ENCODE assay signal across 17 cellular contexts in the genomic region with DNA sequence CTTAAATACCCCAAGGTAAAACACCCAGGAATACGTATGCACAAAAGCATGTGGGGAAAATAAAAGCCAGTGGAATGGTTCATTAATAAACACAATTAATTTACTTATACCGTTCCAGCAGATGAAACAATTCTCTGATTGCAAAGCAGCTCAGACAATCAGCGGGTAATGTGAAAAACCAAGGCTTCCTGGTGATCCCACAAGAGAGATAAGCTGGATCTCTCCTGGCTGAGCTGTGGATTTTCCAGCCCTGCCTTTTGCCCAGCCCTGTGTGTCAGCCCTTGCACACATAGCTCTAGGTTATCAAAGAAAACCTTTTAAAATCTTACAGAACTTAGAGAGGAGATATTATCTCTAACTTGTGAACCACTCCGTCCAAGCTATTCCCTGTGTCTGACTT.
DNase-seq lines count a peak whose midpoint lies in the region; ATAC-seq and TF ChIP-seq lines count a peak whose summit lies in the region.
"Had no signal": no experiment of that assay in that cellular context is flagged by ENCODE, and none has a peak within 500 bp of the region (broad histone marks: within the 10 kb centered on the region; RNA-seq: fewer than 3 reads in every experiment).

No MANE protein-coding gene starts in this region.

- H3K36me3 Mint-ChIP-seq in GM23338 (ENCODE audit: low read depth): peaks cover 46% of the 10 kb centered on the region
- H3K36me3 Mint-ChIP-seq: CD4-positive, alpha-beta memory T cell had no signal

- no peaks in the 10 kb centered on the region for H3K4me1 Mint-ChIP-seq in GM23338
- H3K4me1 Mint-ChIP-seq: CD4-positive, alpha-beta memory T cell had no signal

- intact Hi-C loops in PC-9 (cut with micrococcal nuclease; ENCODE audit: unreplicated experiment): no loop called here

- H3K27me3 ChIP-seq in BE2C: no peaks in the 10 kb centered on the region
- H3K27me3 ChIP-seq in PC-9 (ENCODE audit: insufficient read depth, low read depth): no peaks in the 10 kb centered on the region
- no peaks in the 10 kb centered on the region for H3K27me3 ChIP-seq in WERI-Rb-1 (ENCODE audit: insufficient read depth, low read depth, severe bottlenecking)
- H3K27me3 ChIP-seq in GM23338 (ENCODE audit: insufficient read depth): no peaks in the 10 kb centered on the region

- H3K79me2 ChIP-seq in PC-9 (ENCODE audit: low read depth) (no peaks in the 10 kb centered on the region), GM23338 (replicated peaks; ENCODE audit: insufficient read depth) (no peaks in the 10 kb centered on the region)

- no peaks in the 10 kb centered on the region for H4K20me1 ChIP-seq in PC-9 (ENCODE audit: insufficient read depth)
- H4K20me1 ChIP-seq in GM23338 (replicated peaks; ENCODE audit: insufficient read depth): no peaks in the 10 kb centered on the region

- no peaks in the 10 kb centered on the region for H3K9me3 ChIP-seq in BE2C
- H3K9me3 ChIP-seq in PC-9 (ENCODE audit: insufficient read depth, low read depth): no peaks in the 10 kb centered on the region
- H3K9me3 ChIP-seq in WERI-Rb-1 (ENCODE audit: severe bottlenecking): no peaks in the 10 kb centered on the region
- H3K9me3 ChIP-seq: A549 had no signal

- H3K36me3 ChIP-seq in BE2C: no peaks in the 10 kb centered on the region
- H3K36me3 ChIP-seq in PC-9 (ENCODE audit: low read depth): no peaks in the 10 kb centered on the region
- no peaks in the 10 kb centered on the region for H3K36me3 ChIP-seq in WERI-Rb-1
- no peaks in the 10 kb centered on the region; the same call in none of the 2 replicates for H3K36me3 ChIP-seq in GM23338 (ENCODE audit: insufficient read depth)

- H3F3A ChIP-seq in PC-9 (ENCODE audit: insufficient read depth, low read depth) (no peaks in the 10 kb centered on the region; the same call in 1 of the 2 replicates), GM23338 (replicated peaks; ENCODE audit: low read depth) (no peaks in the 10 kb centered on the region)

- peaks cover 96% of the 10 kb centered on the region for H3K9me3 Mint-ChIP-seq in GM23338

- CTCF ChIA-PET in PC-9 (lab: Charles Lee): no interaction called here

- peak overlapping the region; percentile 66; the same call in 1 of the 2 replicates for H2AFZ ChIP-seq in PC-9
- no peak overlapping the region for H2AFZ ChIP-seq in GM23338

- H3K9me2 ChIP-seq in PC-9 (ENCODE audit: insufficient read depth) (no peaks in the 10 kb centered on the region), GM23338 (ENCODE audit: insufficient read depth) (no peaks in the 10 kb centered on the region)

- DNase-seq in BE2C: peak; percentile 16
- DNase-seq in PC-9: peak in 1 of 2 experiments; percentile 39
- DNase-seq in WERI-Rb-1: peak; percentile 28
- no peak for DNase-seq in NCI-H2171 treated with DMSO at 0.1 percent for 48 hours (lab: John Stamatoyannopoulos, UW)
- no peak for DNase-seq in NOMO-1 treated with DMSO at 0.1 percent for 48 hours (lab: John Stamatoyannopoulos, UW; ENCODE audit: unreplicated experiment)
- DNase-seq in GM23338 (ENCODE audit: low spot score): no peak
- DNase-seq: 8988T; ACHN; AML-193; C1 segment of cervical spinal cord; Calu3; CD4-positive, alpha-beta memory T cell; COR-L47; DND-41; H7; HCEC 1CT had no signal

- TF ChIP-seq CTCF in BE2C (IDR thresholded peaks at IDR 0.05; ENCODE audit: low read depth, low read length) (no peak), PC-9 (conservative IDR thresholded peaks at IDR 0.05) (no peak), WERI-Rb-1 (IDR thresholded peaks at IDR 0.05; ENCODE audit: low read depth, low read length) (no peak), GM23338 (conservative IDR thresholded peaks at IDR 0.05; ENCODE audit: low read depth in 2 of 2) (no peak)

- H3K27ac ChIP-seq in PC-9 (peak overlapping the region; percentile 47), WERI-Rb-1 (no peak overlapping the region), GM23338 (ENCODE audit: low read depth) (no peak overlapping the region)
- H3K27ac ChIP-seq: A549 had no signal

- H3K4me2 ChIP-seq in PC-9: peak overlapping the region; percentile 61
- no peak overlapping the region for H3K4me2 ChIP-seq in GM23338
- H3K4me2 ChIP-seq: A549 had no signal

- POLR2A ChIA-PET in PC-9 (lab: Charles Lee; ENCODE audit: unreplicated experiment): no interaction called here

- H3K4me3 ChIP-seq in BE2C (ENCODE audit: low read depth, low read length) (no peak overlapping the region), PC-9 (peak overlapping the region; percentile 26; the same call in 1 of the 2 replicates), WERI-Rb-1 (ENCODE audit: low read depth, low read length) (no peak overlapping the region), GM23338 (no peak overlapping the region)
- H3K4me3 ChIP-seq: A549 had no signal

- H3K4me1 ChIP-seq in BE2C (no peaks in the 10 kb centered on the region), PC-9 (replicated peaks; ENCODE audit: insufficient read depth) (peaks cover 12% of the 10 kb centered on the region), GM23338 (ENCODE audit: insufficient read depth) (no peaks in the 10 kb centered on the region)
- H3K4me1 ChIP-seq: A549 had no signal

- no TSS peak for BruUV-seq in PC-9 (replicated peaks; lab: Mats Ljungman, UMichigan)

- no peak overlapping the region for H3K27ac Mint-ChIP-seq in GM23338
- H3K27ac Mint-ChIP-seq: CD4-positive, alpha-beta memory T cell had no signal

- no peak overlapping the region for H3K4me3 Mint-ChIP-seq in GM23338
- H3K4me3 Mint-ChIP-seq: CD4-positive, alpha-beta memory T cell had no signal

- peaks cover 3% of the 10 kb centered on the region for H3K27me3 Mint-ChIP-seq in GM23338 (ENCODE audit: insufficient read depth, low read depth, poor library complexity)
- H3K27me3 Mint-ChIP-seq: CD4-positive, alpha-beta memory T cell had no signal

- no peak for ATAC-seq in GM23338
- ATAC-seq: A549 had no signal

TF ChIP-seq in GM23338, 12 proteins besides CTCF, POLR2A, EP300 and RAD21 (continues in another document):
- TF ChIP-seq EZH2 (IDR thresholded peaks at IDR 0.05; ENCODE audit: low read depth, unreplicated experiment) (no peak), CREB1 (CRISPR knock-in tag; IDR thresholded peaks at IDR 0.05; ENCODE audit: low read depth) (no peak), EZH2phosphoT487 (IDR thresholded peaks at IDR 0.05; ENCODE audit: unreplicated experiment) (no peak), POLR2AphosphoS5 (IDR thresholded peaks at IDR 0.05; ENCODE audit: low read depth) (no peak)
- TF ChIP-seq, protein P1, sequence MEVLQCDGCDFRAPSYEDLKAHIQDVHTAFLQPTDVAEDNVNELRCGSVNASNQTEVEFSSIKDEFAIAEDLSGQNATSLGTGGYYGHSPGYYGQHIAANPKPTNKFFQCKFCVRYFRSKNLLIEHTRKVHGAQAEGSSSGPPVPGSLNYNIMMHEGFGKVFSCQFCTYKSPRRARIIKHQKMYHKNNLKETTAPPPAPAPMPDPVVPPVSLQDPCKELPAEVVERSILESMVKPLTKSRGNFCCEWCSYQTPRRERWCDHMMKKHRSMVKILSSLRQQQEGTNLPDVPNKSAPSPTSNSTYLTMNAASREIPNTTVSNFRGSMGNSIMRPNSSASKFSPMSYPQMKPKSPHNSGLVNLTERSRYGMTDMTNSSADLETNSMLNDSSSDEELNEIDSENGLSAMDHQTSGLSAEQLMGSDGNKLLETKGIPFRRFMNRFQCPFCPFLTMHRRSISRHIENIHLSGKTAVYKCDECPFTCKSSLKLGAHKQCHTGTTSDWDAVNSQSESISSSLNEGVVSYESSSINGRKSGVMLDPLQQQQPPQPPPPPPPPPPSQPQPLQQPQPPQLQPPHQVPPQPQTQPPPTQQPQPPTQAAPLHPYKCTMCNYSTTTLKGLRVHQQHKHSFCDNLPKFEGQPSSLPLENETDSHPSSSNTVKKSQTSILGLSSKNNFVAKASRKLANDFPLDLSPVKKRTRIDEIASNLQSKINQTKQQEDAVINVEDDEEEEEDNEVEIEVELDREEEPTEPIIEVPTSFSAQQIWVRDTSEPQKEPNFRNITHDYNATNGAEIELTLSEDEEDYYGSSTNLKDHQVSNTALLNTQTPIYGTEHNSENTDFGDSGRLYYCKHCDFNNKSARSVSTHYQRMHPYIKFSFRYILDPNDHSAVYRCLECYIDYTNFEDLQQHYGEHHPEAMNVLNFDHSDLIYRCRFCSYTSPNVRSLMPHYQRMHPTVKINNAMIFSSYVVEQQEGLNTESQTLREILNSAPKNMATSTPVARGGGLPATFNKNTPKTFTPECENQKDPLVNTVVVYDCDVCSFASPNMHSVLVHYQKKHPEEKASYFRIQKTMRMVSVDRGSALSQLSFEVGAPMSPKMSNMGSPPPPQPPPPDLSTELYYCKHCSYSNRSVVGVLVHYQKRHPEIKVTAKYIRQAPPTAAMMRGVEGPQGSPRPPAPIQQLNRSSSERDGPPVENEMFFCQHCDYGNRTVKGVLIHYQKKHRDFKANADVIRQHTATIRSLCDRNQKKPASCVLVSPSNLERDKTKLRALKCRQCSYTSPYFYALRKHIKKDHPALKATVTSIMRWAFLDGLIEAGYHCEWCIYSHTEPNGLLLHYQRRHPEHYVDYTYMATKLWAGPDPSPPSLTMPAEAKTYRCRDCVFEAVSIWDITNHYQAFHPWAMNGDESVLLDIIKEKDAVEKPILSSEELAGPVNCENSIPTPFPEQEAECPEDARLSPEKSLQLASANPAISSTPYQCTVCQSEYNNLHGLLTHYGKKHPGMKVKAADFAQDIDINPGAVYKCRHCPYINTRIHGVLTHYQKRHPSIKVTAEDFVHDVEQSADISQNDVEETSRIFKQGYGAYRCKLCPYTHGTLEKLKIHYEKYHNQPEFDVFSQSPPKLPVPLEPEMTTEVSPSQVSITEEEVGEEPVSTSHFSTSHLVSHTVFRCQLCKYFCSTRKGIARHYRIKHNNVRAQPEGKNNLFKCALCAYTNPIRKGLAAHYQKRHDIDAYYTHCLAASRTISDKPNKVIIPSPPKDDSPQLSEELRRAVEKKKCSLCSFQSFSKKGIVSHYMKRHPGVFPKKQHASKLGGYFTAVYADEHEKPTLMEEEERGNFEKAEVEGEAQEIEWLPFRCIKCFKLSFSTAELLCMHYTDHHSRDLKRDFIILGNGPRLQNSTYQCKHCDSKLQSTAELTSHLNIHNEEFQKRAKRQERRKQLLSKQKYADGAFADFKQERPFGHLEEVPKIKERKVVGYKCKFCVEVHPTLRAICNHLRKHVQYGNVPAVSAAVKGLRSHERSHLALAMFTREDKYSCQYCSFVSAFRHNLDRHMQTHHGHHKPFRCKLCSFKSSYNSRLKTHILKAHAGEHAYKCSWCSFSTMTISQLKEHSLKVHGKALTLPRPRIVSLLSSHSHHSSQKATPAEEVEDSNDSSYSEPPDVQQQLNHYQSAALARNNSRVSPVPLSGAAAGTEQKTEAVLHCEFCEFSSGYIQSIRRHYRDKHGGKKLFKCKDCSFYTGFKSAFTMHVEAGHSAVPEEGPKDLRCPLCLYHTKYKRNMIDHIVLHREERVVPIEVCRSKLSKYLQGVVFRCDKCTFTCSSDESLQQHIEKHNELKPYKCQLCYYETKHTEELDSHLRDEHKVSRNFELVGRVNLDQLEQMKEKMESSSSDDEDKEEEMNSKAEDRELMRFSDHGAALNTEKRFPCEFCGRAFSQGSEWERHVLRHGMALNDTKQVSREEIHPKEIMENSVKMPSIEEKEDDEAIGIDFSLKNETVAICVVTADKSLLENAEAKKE (CRISPR knock-in tag; IDR thresholded peaks at IDR 0.05): no peak

Comparison
In these comparisons a context has a peak if more than half of its experiments do, and no peak if none do; other contexts are left out.
1. DNase-seq: peak in BE2C (single experiment) and WERI-Rb-1 (single experiment); none in NCI-H2171 treated with DMSO at 0.1 percent for 48 hours (single experiment), NOMO-1 treated with DMSO at 0.1 percent for 48 hours (single experiment) and GM23338 (single experiment).